Comparison of ENCODE assay signal across 1 cellular context in the genomic region with DNA sequence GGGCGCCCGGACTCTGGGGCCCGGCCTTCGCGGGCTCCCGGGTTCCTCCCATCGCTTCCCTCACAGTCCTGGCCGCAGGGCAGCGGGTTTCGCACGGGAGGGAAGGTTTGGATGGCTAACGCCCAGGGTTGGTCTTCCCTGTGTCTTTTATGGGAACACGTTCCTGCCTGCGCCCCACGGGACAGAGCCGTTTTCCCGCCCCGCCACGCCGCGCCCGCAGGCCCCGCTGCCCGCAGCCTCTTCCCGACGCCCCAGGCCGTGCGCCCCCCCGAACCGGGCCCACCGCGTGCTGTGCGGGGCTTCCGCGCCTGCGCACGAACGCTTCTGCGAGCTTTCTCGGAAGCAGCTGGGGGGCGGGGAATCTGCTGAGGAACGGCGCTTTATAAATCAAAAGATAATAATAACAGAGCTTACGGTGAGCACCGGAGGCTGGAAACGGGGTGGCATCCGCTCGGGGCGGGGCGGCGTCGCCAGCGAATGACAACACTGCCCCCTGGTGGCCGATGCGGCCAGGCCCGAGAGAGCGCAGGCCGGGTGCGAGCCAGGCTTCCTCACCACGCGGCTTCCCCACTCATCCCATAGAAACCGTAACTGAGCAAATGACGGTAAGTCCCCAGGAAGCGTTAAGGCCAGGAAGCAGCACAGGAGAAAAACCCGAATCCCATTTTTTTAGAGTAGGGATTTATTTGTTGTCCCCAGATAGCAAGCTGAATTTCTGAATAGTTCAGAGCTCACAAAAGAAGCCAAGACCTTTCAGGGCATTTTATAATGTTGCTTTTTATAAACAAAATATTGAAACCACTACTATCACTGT.
TF ChIP-seq lines count a peak whose summit lies in the region.

No MANE protein-coding gene starts in this region.

TF ChIP-seq in K562, 482 proteins besides CTCF, POLR2A, EP300 and RAD21 (continued from another document and continues in another):
- TF ChIP-seq, protein P1, sequence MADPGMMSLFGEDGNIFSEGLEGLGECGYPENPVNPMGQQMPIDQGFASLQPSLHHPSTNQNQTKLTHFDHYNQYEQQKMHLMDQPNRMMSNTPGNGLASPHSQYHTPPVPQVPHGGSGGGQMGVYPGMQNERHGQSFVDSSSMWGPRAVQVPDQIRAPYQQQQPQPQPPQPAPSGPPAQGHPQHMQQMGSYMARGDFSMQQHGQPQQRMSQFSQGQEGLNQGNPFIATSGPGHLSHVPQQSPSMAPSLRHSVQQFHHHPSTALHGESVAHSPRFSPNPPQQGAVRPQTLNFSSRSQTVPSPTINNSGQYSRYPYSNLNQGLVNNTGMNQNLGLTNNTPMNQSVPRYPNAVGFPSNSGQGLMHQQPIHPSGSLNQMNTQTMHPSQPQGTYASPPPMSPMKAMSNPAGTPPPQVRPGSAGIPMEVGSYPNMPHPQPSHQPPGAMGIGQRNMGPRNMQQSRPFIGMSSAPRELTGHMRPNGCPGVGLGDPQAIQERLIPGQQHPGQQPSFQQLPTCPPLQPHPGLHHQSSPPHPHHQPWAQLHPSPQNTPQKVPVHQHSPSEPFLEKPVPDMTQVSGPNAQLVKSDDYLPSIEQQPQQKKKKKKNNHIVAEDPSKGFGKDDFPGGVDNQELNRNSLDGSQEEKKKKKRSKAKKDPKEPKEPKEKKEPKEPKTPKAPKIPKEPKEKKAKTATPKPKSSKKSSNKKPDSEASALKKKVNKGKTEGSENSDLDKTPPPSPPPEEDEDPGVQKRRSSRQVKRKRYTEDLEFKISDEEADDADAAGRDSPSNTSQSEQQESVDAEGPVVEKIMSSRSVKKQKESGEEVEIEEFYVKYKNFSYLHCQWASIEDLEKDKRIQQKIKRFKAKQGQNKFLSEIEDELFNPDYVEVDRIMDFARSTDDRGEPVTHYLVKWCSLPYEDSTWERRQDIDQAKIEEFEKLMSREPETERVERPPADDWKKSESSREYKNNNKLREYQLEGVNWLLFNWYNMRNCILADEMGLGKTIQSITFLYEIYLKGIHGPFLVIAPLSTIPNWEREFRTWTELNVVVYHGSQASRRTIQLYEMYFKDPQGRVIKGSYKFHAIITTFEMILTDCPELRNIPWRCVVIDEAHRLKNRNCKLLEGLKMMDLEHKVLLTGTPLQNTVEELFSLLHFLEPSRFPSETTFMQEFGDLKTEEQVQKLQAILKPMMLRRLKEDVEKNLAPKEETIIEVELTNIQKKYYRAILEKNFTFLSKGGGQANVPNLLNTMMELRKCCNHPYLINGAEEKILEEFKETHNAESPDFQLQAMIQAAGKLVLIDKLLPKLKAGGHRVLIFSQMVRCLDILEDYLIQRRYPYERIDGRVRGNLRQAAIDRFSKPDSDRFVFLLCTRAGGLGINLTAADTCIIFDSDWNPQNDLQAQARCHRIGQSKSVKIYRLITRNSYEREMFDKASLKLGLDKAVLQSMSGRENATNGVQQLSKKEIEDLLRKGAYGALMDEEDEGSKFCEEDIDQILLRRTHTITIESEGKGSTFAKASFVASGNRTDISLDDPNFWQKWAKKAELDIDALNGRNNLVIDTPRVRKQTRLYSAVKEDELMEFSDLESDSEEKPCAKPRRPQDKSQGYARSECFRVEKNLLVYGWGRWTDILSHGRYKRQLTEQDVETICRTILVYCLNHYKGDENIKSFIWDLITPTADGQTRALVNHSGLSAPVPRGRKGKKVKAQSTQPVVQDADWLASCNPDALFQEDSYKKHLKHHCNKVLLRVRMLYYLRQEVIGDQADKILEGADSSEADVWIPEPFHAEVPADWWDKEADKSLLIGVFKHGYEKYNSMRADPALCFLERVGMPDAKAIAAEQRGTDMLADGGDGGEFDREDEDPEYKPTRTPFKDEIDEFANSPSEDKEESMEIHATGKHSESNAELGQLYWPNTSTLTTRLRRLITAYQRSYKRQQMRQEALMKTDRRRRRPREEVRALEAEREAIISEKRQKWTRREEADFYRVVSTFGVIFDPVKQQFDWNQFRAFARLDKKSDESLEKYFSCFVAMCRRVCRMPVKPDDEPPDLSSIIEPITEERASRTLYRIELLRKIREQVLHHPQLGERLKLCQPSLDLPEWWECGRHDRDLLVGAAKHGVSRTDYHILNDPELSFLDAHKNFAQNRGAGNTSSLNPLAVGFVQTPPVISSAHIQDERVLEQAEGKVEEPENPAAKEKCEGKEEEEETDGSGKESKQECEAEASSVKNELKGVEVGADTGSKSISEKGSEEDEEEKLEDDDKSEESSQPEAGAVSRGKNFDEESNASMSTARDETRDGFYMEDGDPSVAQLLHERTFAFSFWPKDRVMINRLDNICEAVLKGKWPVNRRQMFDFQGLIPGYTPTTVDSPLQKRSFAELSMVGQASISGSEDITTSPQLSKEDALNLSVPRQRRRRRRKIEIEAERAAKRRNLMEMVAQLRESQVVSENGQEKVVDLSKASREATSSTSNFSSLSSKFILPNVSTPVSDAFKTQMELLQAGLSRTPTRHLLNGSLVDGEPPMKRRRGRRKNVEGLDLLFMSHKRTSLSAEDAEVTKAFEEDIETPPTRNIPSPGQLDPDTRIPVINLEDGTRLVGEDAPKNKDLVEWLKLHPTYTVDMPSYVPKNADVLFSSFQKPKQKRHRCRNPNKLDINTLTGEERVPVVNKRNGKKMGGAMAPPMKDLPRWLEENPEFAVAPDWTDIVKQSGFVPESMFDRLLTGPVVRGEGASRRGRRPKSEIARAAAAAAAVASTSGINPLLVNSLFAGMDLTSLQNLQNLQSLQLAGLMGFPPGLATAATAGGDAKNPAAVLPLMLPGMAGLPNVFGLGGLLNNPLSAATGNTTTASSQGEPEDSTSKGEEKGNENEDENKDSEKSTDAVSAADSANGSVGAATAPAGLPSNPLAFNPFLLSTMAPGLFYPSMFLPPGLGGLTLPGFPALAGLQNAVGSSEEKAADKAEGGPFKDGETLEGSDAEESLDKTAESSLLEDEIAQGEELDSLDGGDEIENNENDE (IDR thresholded peaks at IDR 0.05; ENCODE audit: low read depth, low read length) = no peak
- TF ChIP-seq, protein P2, sequence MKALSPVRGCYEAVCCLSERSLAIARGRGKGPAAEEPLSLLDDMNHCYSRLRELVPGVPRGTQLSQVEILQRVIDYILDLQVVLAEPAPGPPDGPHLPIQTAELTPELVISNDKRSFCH (CRISPR knock-in tag; IDR thresholded peaks at IDR 0.05) = no peak
- TF ChIP-seq, protein P2 (tag; IDR thresholded peaks at IDR 0.05) = 0 out of 2 replicates have a peak, but pooled peaks have one; percentile 31
- TF ChIP-seq ESRRB (CRISPR knock-in tag; IDR thresholded peaks at IDR 0.05; ENCODE audit: borderline replicate concordance) (no peak), MCM3 (IDR thresholded peaks at IDR 0.05) (no peak), LCOR (CRISPR knock-in tag; IDR thresholded peaks at IDR 0.05) (0 out of 2 replicates have a peak, but pooled peaks have one; percentile 37), GTF2A2 (tag; IDR thresholded peaks at IDR 0.05) (no peak), KAT7 (CRISPR knock-in tag; IDR thresholded peaks at IDR 0.05; ENCODE audit: borderline replicate concordance) (no peak), TBP (optimal IDR thresholded peaks at IDR 0.05; ENCODE audit: low read depth, low read length) (no peak), GTF2E2 (tag; IDR thresholded peaks at IDR 0.05) (no peak), ZBTB7A (IDR thresholded peaks at IDR 0.05; ENCODE audit: borderline replicate concordance, control insufficient read depth, low read depth, low read length) (peak; percentile 34; the same call in 1 of the 2 replicates), IRF2 (CRISPR knock-in tag; IDR thresholded peaks at IDR 0.05) (no peak), EZH2 (IDR thresholded peaks at IDR 0.05; ENCODE audit: borderline replicate concordance, low read depth, low read length) (no peak), ZNF584 (CRISPR knock-in tag; IDR thresholded peaks at IDR 0.05; ENCODE audit: low read depth) (no peak)
- TF ChIP-seq, protein P3, sequence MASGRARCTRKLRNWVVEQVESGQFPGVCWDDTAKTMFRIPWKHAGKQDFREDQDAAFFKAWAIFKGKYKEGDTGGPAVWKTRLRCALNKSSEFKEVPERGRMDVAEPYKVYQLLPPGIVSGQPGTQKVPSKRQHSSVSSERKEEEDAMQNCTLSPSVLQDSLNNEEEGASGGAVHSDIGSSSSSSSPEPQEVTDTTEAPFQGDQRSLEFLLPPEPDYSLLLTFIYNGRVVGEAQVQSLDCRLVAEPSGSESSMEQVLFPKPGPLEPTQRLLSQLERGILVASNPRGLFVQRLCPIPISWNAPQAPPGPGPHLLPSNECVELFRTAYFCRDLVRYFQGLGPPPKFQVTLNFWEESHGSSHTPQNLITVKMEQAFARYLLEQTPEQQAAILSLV (tag; IDR thresholded peaks at IDR 0.05) = no peak
- TF ChIP-seq, protein P4, sequence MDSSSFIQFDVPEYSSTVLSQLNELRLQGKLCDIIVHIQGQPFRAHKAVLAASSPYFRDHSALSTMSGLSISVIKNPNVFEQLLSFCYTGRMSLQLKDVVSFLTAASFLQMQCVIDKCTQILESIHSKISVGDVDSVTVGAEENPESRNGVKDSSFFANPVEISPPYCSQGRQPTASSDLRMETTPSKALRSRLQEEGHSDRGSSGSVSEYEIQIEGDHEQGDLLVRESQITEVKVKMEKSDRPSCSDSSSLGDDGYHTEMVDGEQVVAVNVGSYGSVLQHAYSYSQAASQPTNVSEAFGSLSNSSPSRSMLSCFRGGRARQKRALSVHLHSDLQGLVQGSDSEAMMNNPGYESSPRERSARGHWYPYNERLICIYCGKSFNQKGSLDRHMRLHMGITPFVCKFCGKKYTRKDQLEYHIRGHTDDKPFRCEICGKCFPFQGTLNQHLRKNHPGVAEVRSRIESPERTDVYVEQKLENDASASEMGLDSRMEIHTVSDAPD (CRISPR knock-in tag; IDR thresholded peaks at IDR 0.05) = no peak
- TF ChIP-seq, protein P5, sequence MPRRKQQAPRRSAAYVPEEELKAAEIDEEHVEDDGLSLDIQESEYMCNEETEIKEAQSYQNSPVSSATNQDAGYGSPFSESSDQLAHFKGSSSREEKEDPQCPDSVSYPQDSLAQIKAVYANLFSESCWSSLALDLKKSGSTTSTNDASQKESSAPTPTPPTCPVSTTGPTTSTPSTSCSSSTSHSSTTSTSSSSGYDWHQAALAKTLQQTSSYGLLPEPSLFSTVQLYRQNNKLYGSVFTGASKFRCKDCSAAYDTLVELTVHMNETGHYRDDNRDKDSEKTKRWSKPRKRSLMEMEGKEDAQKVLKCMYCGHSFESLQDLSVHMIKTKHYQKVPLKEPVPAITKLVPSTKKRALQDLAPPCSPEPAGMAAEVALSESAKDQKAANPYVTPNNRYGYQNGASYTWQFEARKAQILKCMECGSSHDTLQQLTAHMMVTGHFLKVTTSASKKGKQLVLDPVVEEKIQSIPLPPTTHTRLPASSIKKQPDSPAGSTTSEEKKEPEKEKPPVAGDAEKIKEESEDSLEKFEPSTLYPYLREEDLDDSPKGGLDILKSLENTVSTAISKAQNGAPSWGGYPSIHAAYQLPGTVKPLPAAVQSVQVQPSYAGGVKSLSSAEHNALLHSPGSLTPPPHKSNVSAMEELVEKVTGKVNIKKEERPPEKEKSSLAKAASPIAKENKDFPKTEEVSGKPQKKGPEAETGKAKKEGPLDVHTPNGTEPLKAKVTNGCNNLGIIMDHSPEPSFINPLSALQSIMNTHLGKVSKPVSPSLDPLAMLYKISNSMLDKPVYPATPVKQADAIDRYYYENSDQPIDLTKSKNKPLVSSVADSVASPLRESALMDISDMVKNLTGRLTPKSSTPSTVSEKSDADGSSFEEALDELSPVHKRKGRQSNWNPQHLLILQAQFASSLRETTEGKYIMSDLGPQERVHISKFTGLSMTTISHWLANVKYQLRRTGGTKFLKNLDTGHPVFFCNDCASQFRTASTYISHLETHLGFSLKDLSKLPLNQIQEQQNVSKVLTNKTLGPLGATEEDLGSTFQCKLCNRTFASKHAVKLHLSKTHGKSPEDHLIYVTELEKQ (CRISPR knock-in tag; IDR thresholded peaks at IDR 0.05) = no peak
- TF ChIP-seq, protein P6, sequence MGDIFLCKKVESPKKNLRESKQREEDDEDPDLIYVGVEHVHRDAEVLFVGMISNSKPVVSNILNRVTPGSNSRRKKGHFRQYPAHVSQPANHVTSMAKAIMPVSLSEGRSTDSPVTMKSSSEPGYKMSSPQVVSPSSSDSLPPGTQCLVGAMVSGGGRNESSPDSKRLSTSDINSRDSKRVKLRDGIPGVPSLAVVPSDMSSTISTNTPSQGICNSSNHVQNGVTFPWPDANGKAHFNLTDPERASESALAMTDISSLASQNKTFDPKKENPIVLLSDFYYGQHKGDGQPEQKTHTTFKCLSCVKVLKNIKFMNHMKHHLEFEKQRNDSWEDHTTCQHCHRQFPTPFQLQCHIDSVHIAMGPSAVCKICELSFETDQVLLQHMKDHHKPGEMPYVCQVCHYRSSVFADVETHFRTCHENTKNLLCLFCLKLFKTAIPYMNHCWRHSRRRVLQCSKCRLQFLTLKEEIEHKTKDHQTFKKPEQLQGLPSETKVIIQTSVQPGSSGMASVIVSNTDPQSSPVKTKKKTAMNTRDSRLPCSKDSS (IDR thresholded peaks at IDR 0.05; ENCODE audit: low read depth, partially characterized antibody) = no peak
- TF ChIP-seq, protein P7, sequence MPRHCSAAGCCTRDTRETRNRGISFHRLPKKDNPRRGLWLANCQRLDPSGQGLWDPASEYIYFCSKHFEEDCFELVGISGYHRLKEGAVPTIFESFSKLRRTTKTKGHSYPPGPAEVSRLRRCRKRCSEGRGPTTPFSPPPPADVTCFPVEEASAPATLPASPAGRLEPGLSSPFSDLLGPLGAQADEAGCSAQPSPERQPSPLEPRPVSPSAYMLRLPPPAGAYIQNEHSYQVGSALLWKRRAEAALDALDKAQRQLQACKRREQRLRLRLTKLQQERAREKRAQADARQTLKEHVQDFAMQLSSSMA (CRISPR knock-in tag; IDR thresholded peaks at IDR 0.05) = no peak
- TF ChIP-seq, protein P8, sequence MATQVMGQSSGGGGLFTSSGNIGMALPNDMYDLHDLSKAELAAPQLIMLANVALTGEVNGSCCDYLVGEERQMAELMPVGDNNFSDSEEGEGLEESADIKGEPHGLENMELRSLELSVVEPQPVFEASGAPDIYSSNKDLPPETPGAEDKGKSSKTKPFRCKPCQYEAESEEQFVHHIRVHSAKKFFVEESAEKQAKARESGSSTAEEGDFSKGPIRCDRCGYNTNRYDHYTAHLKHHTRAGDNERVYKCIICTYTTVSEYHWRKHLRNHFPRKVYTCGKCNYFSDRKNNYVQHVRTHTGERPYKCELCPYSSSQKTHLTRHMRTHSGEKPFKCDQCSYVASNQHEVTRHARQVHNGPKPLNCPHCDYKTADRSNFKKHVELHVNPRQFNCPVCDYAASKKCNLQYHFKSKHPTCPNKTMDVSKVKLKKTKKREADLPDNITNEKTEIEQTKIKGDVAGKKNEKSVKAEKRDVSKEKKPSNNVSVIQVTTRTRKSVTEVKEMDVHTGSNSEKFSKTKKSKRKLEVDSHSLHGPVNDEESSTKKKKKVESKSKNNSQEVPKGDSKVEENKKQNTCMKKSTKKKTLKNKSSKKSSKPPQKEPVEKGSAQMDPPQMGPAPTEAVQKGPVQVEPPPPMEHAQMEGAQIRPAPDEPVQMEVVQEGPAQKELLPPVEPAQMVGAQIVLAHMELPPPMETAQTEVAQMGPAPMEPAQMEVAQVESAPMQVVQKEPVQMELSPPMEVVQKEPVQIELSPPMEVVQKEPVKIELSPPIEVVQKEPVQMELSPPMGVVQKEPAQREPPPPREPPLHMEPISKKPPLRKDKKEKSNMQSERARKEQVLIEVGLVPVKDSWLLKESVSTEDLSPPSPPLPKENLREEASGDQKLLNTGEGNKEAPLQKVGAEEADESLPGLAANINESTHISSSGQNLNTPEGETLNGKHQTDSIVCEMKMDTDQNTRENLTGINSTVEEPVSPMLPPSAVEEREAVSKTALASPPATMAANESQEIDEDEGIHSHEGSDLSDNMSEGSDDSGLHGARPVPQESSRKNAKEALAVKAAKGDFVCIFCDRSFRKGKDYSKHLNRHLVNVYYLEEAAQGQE (CRISPR knock-in tag; IDR thresholded peaks at IDR 0.05; ENCODE audit: low read depth) = no peak
- TF ChIP-seq, protein P9, sequence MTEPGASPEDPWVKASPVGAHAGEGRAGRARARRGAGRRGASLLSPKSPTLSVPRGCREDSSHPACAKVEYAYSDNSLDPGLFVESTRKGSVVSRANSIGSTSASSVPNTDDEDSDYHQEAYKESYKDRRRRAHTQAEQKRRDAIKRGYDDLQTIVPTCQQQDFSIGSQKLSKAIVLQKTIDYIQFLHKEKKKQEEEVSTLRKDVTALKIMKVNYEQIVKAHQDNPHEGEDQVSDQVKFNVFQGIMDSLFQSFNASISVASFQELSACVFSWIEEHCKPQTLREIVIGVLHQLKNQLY (CRISPR knock-in tag; conservative IDR thresholded peaks at IDR 0.05) = no peak
